In the genomic region with DNA sequence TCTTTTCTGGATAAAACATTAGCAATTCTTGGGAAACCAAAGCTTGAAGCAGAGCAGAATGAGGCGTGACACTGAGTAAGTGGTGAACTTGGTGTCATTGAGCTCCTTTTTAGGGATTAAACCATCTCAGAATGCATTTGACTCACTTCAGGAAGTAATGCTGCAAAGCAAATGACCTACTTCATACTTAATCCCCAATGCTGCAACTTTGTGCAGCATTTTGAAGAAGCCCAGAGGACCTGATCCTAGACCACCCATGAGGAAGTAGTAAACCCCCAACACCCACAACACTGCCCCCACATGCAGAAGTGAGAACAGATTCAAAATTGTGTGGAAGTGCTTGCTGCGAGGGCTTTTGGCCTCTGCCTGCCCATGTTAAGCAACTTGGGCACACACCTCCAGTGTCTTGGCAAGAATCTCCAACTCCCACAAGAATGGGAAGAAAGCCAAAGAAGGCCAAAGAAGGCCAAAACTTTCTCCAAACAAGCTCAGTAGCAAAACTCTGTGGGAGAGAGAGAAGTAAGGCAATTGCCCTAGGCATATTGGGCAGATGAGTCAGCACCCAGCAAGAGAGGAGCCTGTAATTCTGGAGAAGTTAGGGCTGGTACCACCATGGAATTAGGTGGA, we compare ENCODE assay signal across 9 cellular contexts.
DNase-seq lines count a peak whose midpoint lies in the region; TF ChIP-seq lines count a peak whose summit lies in the region.
"Had no signal": no experiment of that assay in that cellular context is flagged by ENCODE, and none has a peak within 500 bp of the region (broad histone marks: within the 10 kb centered on the region; RNA-seq: fewer than 3 reads in every experiment).

No MANE protein-coding gene starts in this region.

- peak overlapping the region; percentile 6 for H3K27ac ChIP-seq in muscle layer of duodenum (ENCODE audit: low read length)

- H3K27ac Mint-ChIP-seq in MCF 10A (ENCODE audit: low read depth, unreplicated experiment) (no peak overlapping the region), nephron progenitor cell (no peak overlapping the region)

- no peak overlapping the region for H3K4me3 ChIP-seq in muscle layer of duodenum (ENCODE audit: low read depth in 1 of 2, low read length in 2 of 2)
- H3K4me3 ChIP-seq: skin epidermis had no signal

- BruUV-seq in MCF 10A (replicated peaks; lab: Mats Ljungman, UMichigan): no TSS peak

- TF ChIP-seq CTCF in MCF 10A (IDR thresholded peaks at IDR 0.05; ENCODE audit: unreplicated experiment) (no peak), nephron progenitor cell (IDR thresholded peaks at IDR 0.05) (no peak)

- H3K27me3 ChIP-seq in muscle layer of duodenum (ENCODE audit: low read depth, low read length): no peaks in the 10 kb centered on the region

- H3K4me3 Mint-ChIP-seq in MCF 10A (ENCODE audit: unreplicated experiment) (no peak overlapping the region), nephron progenitor cell (no peak overlapping the region)

- H3K36me3 Mint-ChIP-seq in MCF 10A (ENCODE audit: insufficient read depth, unreplicated experiment) (no peaks in the 10 kb centered on the region), nephron progenitor cell (ENCODE audit: low read depth) (no peaks in the 10 kb centered on the region)

- CTCF ChIA-PET in MCF 10A (lab: Yijun Ruan, JAX): interaction anchor here (0.5 to 12.1 kb wide), 38 partner anchors 14 to 1325 kb away, joined by 3 to 259 read pairs (median 4); partner anchors contain the start of genes ETV6 and KLRC3

- H3K9me3 Mint-ChIP-seq in MCF 10A (ENCODE audit: unreplicated experiment) (no peaks in the 10 kb centered on the region), nephron progenitor cell (peaks cover 5% of the 10 kb centered on the region)

- no peaks in the 10 kb centered on the region for H3K9me3 ChIP-seq in muscle layer of duodenum (ENCODE audit: control insufficient read depth in 1 of 2, low read length in 2 of 2)

- H3K4me1 ChIP-seq in muscle layer of duodenum (ENCODE audit: control insufficient read depth in 1 of 2, insufficient read depth in 2 of 2, low read length in 2 of 2): peaks cover 6 to 12% of the 10 kb centered on the region in 2 donors

- H3K36me3 ChIP-seq in muscle layer of duodenum (ENCODE audit: control insufficient read depth in 1 of 2, insufficient read depth in 2 of 2, low read length in 2 of 2): no peaks in the 10 kb centered on the region

- POLR2A ChIA-PET in MCF 10A (lab: Yijun Ruan, JAX): interaction anchor here (0.6 to 5.5 kb wide), 25 partner anchors 11 to 861 kb away, joined by 3 to 44 read pairs (median 4); partner anchors contain the start of genes BORCS5, ETV6 and LRP6

- intact Hi-C loops in MCF 10A (cut with micrococcal nuclease): loop anchor here (1.0 to 10.0 kb wide), 3 partner anchors 26 to 313 kb away; no protein-coding TSS in a partner anchor

- H3K27me3 Mint-ChIP-seq in MCF 10A (ENCODE audit: insufficient read depth, unreplicated experiment) (no peaks in the 10 kb centered on the region), nephron progenitor cell (ENCODE audit: low read depth, poor library complexity) (peaks cover 16% of the 10 kb centered on the region)

- H3K4me1 Mint-ChIP-seq in MCF 10A (ENCODE audit: insufficient read depth, unreplicated experiment) (peaks cover 48% of the 10 kb centered on the region), nephron progenitor cell (no peaks in the 10 kb centered on the region)

- peak; percentile 84 to 89 for DNase-seq in AML-193 (lab: John Stamatoyannopoulos, UW)
- DNase-seq in HS-5 (ENCODE audit: low read depth): peak; percentile 61
- peak; percentile 99 for DNase-seq in MCF 10A (ENCODE audit: unreplicated experiment)
- no peak for DNase-seq in central memory CD4-positive, alpha-beta T cell
- DNase-seq in cerebellar nuclear complex (lab: John Stamatoyannopoulos, UW): no peak
- DNase-seq in nephron progenitor cell: no peak
- DNase-seq in NCI-H526 (lab: John Stamatoyannopoulos, UW): no peak

Comparison
In these comparisons a context has a peak if more than half of its experiments do, and no peak if none do; other contexts are left out.
1. DNase-seq: peak in AML-193 (2 of 2), HS-5 (single experiment) and MCF 10A (single experiment); none in central memory CD4-positive, alpha-beta T cell (single experiment), cerebellar nuclear complex (0 of 2), nephron progenitor cell (single experiment) and NCI-H526 (0 of 2).